Comparison of ENCODE assay signal across 26 cellular contexts in genomic region chr19:12198136-12198535, GRCh38.
"Had no signal": no experiment of that assay in that cellular context is flagged by ENCODE, and none has a peak within 500 bp of the region (broad histone marks: within the 10 kb centered on the region; RNA-seq: fewer than 3 reads in every experiment).

No MANE protein-coding gene starts in this region.

- ATAC-seq: activated CD4-positive, alpha-beta T cell treated with anti-CD3 and anti-CD28 coated beads for 36 hours; body of pancreas; esophagus mucosa had no signal

- H3K27ac ChIP-seq: adrenal gland, body of pancreas had no signal

- H3K27me3 ChIP-seq: adrenal gland, body of pancreas had no signal

- H3K9me3 ChIP-seq: body of pancreas had no signal

- H3K27ac Mint-ChIP-seq: activated CD4-positive, alpha-beta memory T cell treated with anti-CD3 and anti-CD28 coated beads, Interleukin-2, amount 10 ng/mL, durations not matched to agents 7 days and 5 days; activated CD4-positive, alpha-beta T cell treated with anti-CD3 and anti-CD28 coated beads for 36 hours; activated CD4-positive, alpha-beta T cell treated with anti-CD3 and anti-CD28 coated beads, Interleukin-2, amount 10 ng/mL, durations not matched to agents 24 days and 14 days; activated naive CD4-positive, alpha-beta T cell treated with anti-CD3 and anti-CD28 coated beads for 36 hours; activated naive CD8-positive, alpha-beta T cell; activated T-cell treated with anti-CD3 and anti-CD28 coated beads, Interleukin-2, amount 50 U/mL, for 24 hours; activated T-helper 1 cell treated with anti-CD3 and anti-CD28 coated beads, Interleukin-12 subunit alpha, Interleukin-12 subunit beta, Interleukin-2, Interleukin-4 antibody, amounts not matched to agents 30 ng/mL and 10 ng/mL and 1 ng/mL, durations not matched to agents 14 hours and 24 hours and 36 hours; activated T-helper 2 cell treated with anti-CD3 and anti-CD28 coated beads, Interferon-gamma antibody, Interleukin-2, Interleukin-4, amounts not matched to agents 10 μg/mL and 5 μg/mL and 100 μg/mL, durations not matched to agents 14 hours and 24 hours and 36 hours had no signal

- H3K4me3 ChIP-seq: adrenal gland, body of pancreas had no signal

- H3K4me3 Mint-ChIP-seq: activated CD4-positive, alpha-beta memory T cell treated with anti-CD3 and anti-CD28 coated beads, Interleukin-2, amount 10 ng/mL, durations not matched to agents 7 days and 5 days; activated CD4-positive, alpha-beta T cell treated with anti-CD3 and anti-CD28 coated beads for 36 hours; activated CD4-positive, alpha-beta T cell treated with anti-CD3 and anti-CD28 coated beads, Interleukin-2, amount 10 ng/mL, durations not matched to agents 24 days and 14 days; activated naive CD4-positive, alpha-beta T cell treated with anti-CD3 and anti-CD28 coated beads for 36 hours; activated naive CD8-positive, alpha-beta T cell; activated T-cell treated with anti-CD3 and anti-CD28 coated beads, Interleukin-2, amount 50 U/mL, for 24 hours; activated T-helper 1 cell treated with anti-CD3 and anti-CD28 coated beads, Interleukin-12 subunit alpha, Interleukin-12 subunit beta, Interleukin-2, Interleukin-4 antibody, amounts not matched to agents 30 ng/mL and 10 ng/mL and 1 ng/mL, durations not matched to agents 14 hours and 24 hours and 36 hours had no signal

- H3K27me3 Mint-ChIP-seq: activated CD4-positive, alpha-beta memory T cell treated with anti-CD3 and anti-CD28 coated beads, Interleukin-2, amount 10 ng/mL, durations not matched to agents 7 days and 5 days; activated CD4-positive, alpha-beta T cell treated with anti-CD3 and anti-CD28 coated beads, Interleukin-2, amount 10 ng/mL, durations not matched to agents 24 days and 14 days; activated naive CD8-positive, alpha-beta T cell had no signal

- H3K4me1 Mint-ChIP-seq: activated CD4-positive, alpha-beta T cell treated with anti-CD3 and anti-CD28 coated beads, Interleukin-2, amount 10 ng/mL, durations not matched to agents 24 days and 14 days had no signal

- H3K36me3 ChIP-seq: adrenal gland had no signal

- DNase-seq: activated CD4-positive, alpha-beta memory T cell treated with anti-CD3 and anti-CD28 coated beads, Interleukin-2, amount 10 ng/mL, durations not matched to agents 7 days and 5 days; activated CD4-positive, alpha-beta T cell treated with anti-CD3 and anti-CD28 coated beads for 36 hours; activated CD4-positive, alpha-beta T cell treated with anti-CD3 and anti-CD28 coated beads, Interleukin-2, amount 10 ng/mL, durations not matched to agents 24 days and 14 days; activated CD4-positive, alpha-beta T cell treated with anti-CD3 and anti-CD28 coated beads, Interleukin-2, amount 50 U/mL, for 4 hours; activated CD4-positive, CD25-positive, alpha-beta regulatory T cell; activated CD4-positive, CD25-positive, alpha-beta regulatory T cell treated with anti-CD3 and anti-CD28 coated beads, Interleukin-2, amount 50 U/mL, for 72 hours; activated CD8-positive, alpha-beta memory T cell treated with anti-CD3 and anti-CD28 coated beads, Interleukin-2, amount 50 U/mL, for 48 hours; activated effector memory CD4-positive, alpha-beta T cell treated with anti-CD3 and anti-CD28 coated beads, Interleukin-2, amount 50 U/mL, for 16 hours; activated naive CD4-positive, alpha-beta T cell treated with anti-CD3 and anti-CD28 coated beads for 36 hours; activated T-cell treated with anti-CD3 and anti-CD28 coated beads for 4 hours; activated T-cell treated with anti-CD3 and anti-CD28 coated beads, Interleukin-2, amount 50 U/mL, for 24 hours; adrenal gland; amygdala; aorta; body of pancreas; caudate nucleus; cortex of kidney; dermis blood vessel endothelial cell; effector CD4-positive, alpha-beta T cell; foreskin fibroblast; head of caudate nucleus; T-helper 2 cell had no signal
